ENCODE assay signal across 8 cellular contexts in genomic region chr3:61894988-61895935, GRCh38.
DNase-seq lines count a peak whose midpoint lies in the region; ATAC-seq and TF ChIP-seq lines count a peak whose summit lies in the region.

No MANE protein-coding gene starts in this region.

- DNase-seq in CMK (ENCODE audit: low read depth) (peak; percentile 11), NOMO-1 treated with DMSO at 0.1 percent for 48 hours (lab: John Stamatoyannopoulos, UW; ENCODE audit: unreplicated experiment) (peak; percentile 81), amniotic epithelial cell (ENCODE audit: low read depth) (peak; percentile 86), iPS-NIHi7 (ENCODE audit: extremely low spot score) (peak; percentile 44), CD14-positive monocyte (ENCODE audit: low spot score) (no peak)
- DNase-seq in stimulated activated CD4-positive, alpha-beta T cell treated with anti-CD3 and anti-CD28 coated beads, Interleukin-4, amount 100 ng/mL, for 1 hour: peak; percentile 10

- ATAC-seq in GM18870 (IDR thresholded peaks at IDR 0.05; ENCODE audit: unreplicated experiment) (peak; percentile 97), HG03025 (IDR thresholded peaks at IDR 0.05; ENCODE audit: low FRiP score, unreplicated experiment) (peak; percentile 90)

- intact Hi-C loops in CD14-positive monocyte (cut with micrococcal nuclease): no loop called here

- no peaks in the 10 kb centered on the region for H3K4me1 Mint-ChIP-seq in CD14-positive monocyte

- TF ChIP-seq CTCF in CD14-positive monocyte (IDR thresholded peaks at IDR 0.05): no peak

- no peaks in the 10 kb centered on the region for H3K27me3 Mint-ChIP-seq in CD14-positive monocyte (ENCODE audit: low read depth in 3 of 3)

- H3K36me3 Mint-ChIP-seq in CD14-positive monocyte: no peaks in the 10 kb centered on the region

- H3K9me3 Mint-ChIP-seq in CD14-positive monocyte: no peaks in the 10 kb centered on the region

- H3K27ac Mint-ChIP-seq in CD14-positive monocyte: peak overlapping the region in 1 of 7 donors; percentile 27

- no peak overlapping the region for H3K4me3 Mint-ChIP-seq in CD14-positive monocyte
